Comparison of ENCODE assay signal across 22 cellular contexts in genomic region chr2:199765646-199766045, GRCh38.
DNase-seq lines count a peak whose midpoint lies in the region; TF ChIP-seq lines count a peak whose summit lies in the region.
"Had no signal": no experiment of that assay in that cellular context is flagged by ENCODE, and none has a peak within 500 bp of the region (broad histone marks: within the 10 kb centered on the region; RNA-seq: fewer than 3 reads in every experiment).

No MANE protein-coding gene starts in this region.

- no peak overlapping the region for H3K9ac ChIP-seq in endodermal cell (ENCODE audit: extremely low read depth, low read length, poor library complexity, severe bottlenecking)
- H3K9ac ChIP-seq: BLaER1 treated with 17β-estradiol and CSF1 and Interleukin-3, amounts not matched to agents 10 nM and 100 nM had no signal

- H3K27me3 Mint-ChIP-seq in Calu3 (ENCODE audit: unreplicated experiment), result peaks cover 13% of the 10 kb centered on the region
- peaks cover 11% of the 10 kb centered on the region for H3K27me3 Mint-ChIP-seq in endodermal cell (ENCODE audit: insufficient read depth)
- peaks cover 30% of the 10 kb centered on the region for H3K27me3 Mint-ChIP-seq in osteocyte (ENCODE audit: unreplicated experiment)
- H3K27me3 Mint-ChIP-seq: B cell; CD4-positive, alpha-beta T cell had no signal

- H3K4me3 ChIP-seq in endodermal cell (ENCODE audit: low read length), result no peak overlapping the region
- H3K4me3 ChIP-seq: A549; BLaER1 treated with 17β-estradiol and CSF1 and Interleukin-3, amounts not matched to agents 10 nM and 100 nM; GM12878 had no signal

- DNase-seq in Calu3 (no peak), endodermal cell (peak; percentile 57), osteocyte (ENCODE audit: extremely low spot score, unreplicated experiment) (peak; percentile 36), NCI-H1092 (lab: John Stamatoyannopoulos, UW) (no peak), SKM-1 (lab: John Stamatoyannopoulos, UW; ENCODE audit: unreplicated experiment) (no peak)
- DNase-seq: AML-193; Caco-2; CD4-positive, alpha-beta T cell; CD8-positive, alpha-beta T cell; DMS 273 treated with DMSO at 0.1 percent for 48 hours; DMS153; DMS53; DMS79; DND-41; EL; GDM1 had no signal

- TF ChIP-seq CTCF in Calu3 (IDR thresholded peaks at IDR 0.05; ENCODE audit: unreplicated experiment) (no peak), endodermal cell (conservative IDR thresholded peaks at IDR 0.05) (no peak), osteocyte (IDR thresholded peaks at IDR 0.05) (no peak)

- H3K4me1 Mint-ChIP-seq in Calu3 (ENCODE audit: low read depth, unreplicated experiment) (no peaks in the 10 kb centered on the region), endodermal cell (peaks cover 5% of the 10 kb centered on the region), osteocyte (ENCODE audit: unreplicated experiment) (no peaks in the 10 kb centered on the region)
- H3K4me1 Mint-ChIP-seq: B cell had no signal

- no TSS peak for BruUV-seq in Calu3 (replicated peaks; lab: Mats Ljungman, UMichigan)

- peaks cover under 1% of the 10 kb centered on the region for H3K27me3 ChIP-seq in endodermal cell (ENCODE audit: control insufficient read depth, insufficient read depth, low read length, poor library complexity, severe bottlenecking)
- H3K27me3 ChIP-seq: BLaER1 treated with 17β-estradiol and CSF1 and Interleukin-3, amounts not matched to agents 10 nM and 100 nM had no signal

- H3K4me3 Mint-ChIP-seq in Calu3 (ENCODE audit: low read depth, unreplicated experiment) (no peak overlapping the region), endodermal cell (no peak overlapping the region), osteocyte (ENCODE audit: unreplicated experiment) (no peak overlapping the region)
- H3K4me3 Mint-ChIP-seq: B cell; CD4-positive, alpha-beta T cell; CD8-positive, alpha-beta T cell had no signal

- H3K9me3 Mint-ChIP-seq in Calu3 (ENCODE audit: low read depth, unreplicated experiment), result no peaks in the 10 kb centered on the region
- no peaks in the 10 kb centered on the region for H3K9me3 Mint-ChIP-seq in endodermal cell
- no peaks in the 10 kb centered on the region for H3K9me3 Mint-ChIP-seq in osteocyte (ENCODE audit: unreplicated experiment)
- H3K9me3 Mint-ChIP-seq: CD4-positive, alpha-beta T cell; CD8-positive, alpha-beta T cell had no signal

- 92 to 94% methylated on average over 2 to 5 of the region's 5 CpGs for WGBS in endodermal cell (ENCODE audit: insufficient coverage in 1 of 2, insufficient read length in 1 of 2), 2 experiments

- no peaks in the 10 kb centered on the region for H3K4me1 ChIP-seq in endodermal cell (ENCODE audit: control insufficient read depth, insufficient read depth, low read length)
- H3K4me1 ChIP-seq: A549; BLaER1 treated with 17β-estradiol and CSF1 and Interleukin-3, amounts not matched to agents 10 nM and 100 nM had no signal

- CTCF ChIA-PET in Calu3 (lab: Charles Lee), result no interaction called here

- no peaks in the 10 kb centered on the region for H3K36me3 ChIP-seq in endodermal cell (ENCODE audit: control insufficient read depth, insufficient read depth, low read length)
- H3K36me3 ChIP-seq: BLaER1 treated with 17β-estradiol and CSF1 and Interleukin-3, amounts not matched to agents 10 nM and 100 nM had no signal

- H3K27ac Mint-ChIP-seq in Calu3 (ENCODE audit: unreplicated experiment), result peak overlapping the region; percentile 6
- no peak overlapping the region for H3K27ac Mint-ChIP-seq in endodermal cell
- H3K27ac Mint-ChIP-seq in osteocyte (ENCODE audit: unreplicated experiment), result no peak overlapping the region
- H3K27ac Mint-ChIP-seq: B cell; CD4-positive, alpha-beta T cell; CD8-positive, alpha-beta T cell had no signal

- no peaks in the 10 kb centered on the region for H3K9me3 ChIP-seq in endodermal cell (ENCODE audit: control insufficient read depth, low read length)
- H3K9me3 ChIP-seq: A549; BLaER1 treated with 17β-estradiol and CSF1 and Interleukin-3, amounts not matched to agents 10 nM and 100 nM; Caco-2 had no signal

- no peaks in the 10 kb centered on the region for H3K36me3 Mint-ChIP-seq in Calu3 (ENCODE audit: insufficient read depth, unreplicated experiment)
- no peaks in the 10 kb centered on the region for H3K36me3 Mint-ChIP-seq in endodermal cell (ENCODE audit: low read depth)
- no peaks in the 10 kb centered on the region for H3K36me3 Mint-ChIP-seq in osteocyte (ENCODE audit: unreplicated experiment)
- H3K36me3 Mint-ChIP-seq: CD8-positive, alpha-beta T cell had no signal

- no peak overlapping the region for H3K27ac ChIP-seq in endodermal cell (ENCODE audit: low read depth, low read length)
- H3K27ac ChIP-seq: 22Rv1; A549; BLaER1 treated with 17β-estradiol and CSF1 and Interleukin-3, amounts not matched to agents 10 nM and 100 nM; C4-2B had no signal

- intact Hi-C loops in Calu3 (cut with micrococcal nuclease; ENCODE audit: unreplicated experiment), result no loop called here

Comparison
In these comparisons a context has a peak if more than half of its experiments do, and no peak if none do; other contexts are left out.
1. DNase-seq: peak in endodermal cell (single experiment) and osteocyte (single experiment); none in Calu3 (single experiment), NCI-H1092 (single experiment) and SKM-1 (single experiment).